In genomic region chr9:95071450-95071849, GRCh38 we compare ENCODE assay signal across 16 cellular contexts.
"Had no signal": no experiment of that assay in that cellular context is flagged by ENCODE, and none has a peak within 500 bp of the region (broad histone marks: within the 10 kb centered on the region; RNA-seq: fewer than 3 reads in every experiment).

No MANE protein-coding gene starts in this region.

- H3K9me3 ChIP-seq: breast epithelium, prostate gland, SJCRH30 had no signal

- DNase-seq: activated CD4-positive, alpha-beta T cell treated with anti-CD3 and anti-CD28 coated beads for 1 hour; activated CD4-positive, alpha-beta T cell treated with anti-CD3 and anti-CD28 coated beads, Interleukin-2, amount 50 U/mL, for 48 hours; activated CD8-positive, alpha-beta memory T cell treated with anti-CD3 and anti-CD28 coated beads, Interleukin-2, amount 10 ng/mL, durations not matched to agents 7 days and 5 days; activated effector memory CD4-positive, alpha-beta T cell treated with anti-CD3 and anti-CD28 coated beads, Interleukin-2, amount 50 U/mL, for 16 hours; activated T-cell treated with anti-CD3 and anti-CD28 coated beads, Interleukin-2, amount 50 U/mL, for 24 hours; amygdala; cortex of kidney; effector memory CD4-positive, alpha-beta T cell; natural killer cell; SJCRH30; stimulated activated CD4-positive, alpha-beta T cell treated with anti-CD3 and anti-CD28 coated beads, Interleukin-15, amount 100 ng/mL, for 24 hours; stimulated activated CD4-positive, alpha-beta T cell treated with anti-CD3 and anti-CD28 coated beads, Interleukin-4, amount 100 ng/mL, for 24 hours; SW 1271 had no signal

- H3K36me3 ChIP-seq: breast epithelium, prostate gland had no signal

- ATAC-seq: activated CD8-positive, alpha-beta memory T cell treated with anti-CD3 and anti-CD28 coated beads, Interleukin-2, amount 10 ng/mL, durations not matched to agents 7 days and 5 days; natural killer cell had no signal

- H3K4me3 ChIP-seq: breast epithelium, prostate gland, SJCRH30 had no signal

- H3K4me1 ChIP-seq: breast epithelium, SJCRH30 had no signal

- H3K27me3 ChIP-seq: breast epithelium, SJCRH30 had no signal

- H3K27ac ChIP-seq: breast epithelium, epithelial cell of prostate, SJCRH30 had no signal
